28 cellular contexts compared by ENCODE assay signal in genomic region chr10:19801369-19801768, GRCh38.
"Had no signal": no experiment of that assay in that cellular context is flagged by ENCODE, and none has a peak within 500 bp of the region (broad histone marks: within the 10 kb centered on the region; RNA-seq: fewer than 3 reads in every experiment).

No MANE protein-coding gene starts in this region.

- ATAC-seq: stimulated activated effector memory CD8-positive, alpha-beta T cell treated with anti-CD3 and anti-CD28 coated beads, Interleukin-12 subunit alpha, Interleukin-12 subunit beta, amount 100 ng/mL, for 72 hours; stimulated activated memory B cell treated with anti-CD40 and anti-IgM and Interleukin-4, amounts not matched to agents 10 μg/mL and 1 μg/mL and 100 μg/mL, for 72 hours; stimulated activated naive B cell treated with anti-CD40 and anti-IgM and Interleukin-4, amounts not matched to agents 10 μg/mL and 1 μg/mL and 100 μg/mL, for 72 hours; stimulated activated naive CD8-positive, alpha-beta T cell treated with anti-CD3 and anti-CD28 coated beads, Interleukin-15, amount 100 ng/mL, for 72 hours; stimulated activated naive CD8-positive, alpha-beta T cell treated with anti-CD3 and anti-CD28 coated beads, Interleukin-15, Interleukin-2, amounts not matched to agents 100 U/mL and 50 U/mL, for 24 hours; upper lobe of right lung had no signal

- H3K4me3 ChIP-seq: stomach, suprapubic skin, testis, thoracic aorta, thyroid gland, tibial artery, tibial nerve, transverse colon, upper lobe of left lung, upper lobe of right lung, uterus, vagina had no signal

- H3K36me3 ChIP-seq: stomach, suprapubic skin, thoracic aorta, thyroid gland, tibial artery, transverse colon, upper lobe of left lung, upper lobe of right lung, uterus, vagina had no signal

- H3K27me3 Mint-ChIP-seq: stimulated activated memory B cell treated with anti-CD40 and anti-IgM and Interleukin-4, amounts not matched to agents 10 μg/mL and 1 μg/mL and 100 μg/mL, for 72 hours; stimulated activated naive B cell treated with anti-CD40 and anti-IgM and Interleukin-4, amounts not matched to agents 10 μg/mL and 1 μg/mL and 100 μg/mL, for 72 hours; stimulated activated naive CD8-positive, alpha-beta T cell treated with anti-CD3 and anti-CD28 coated beads, Interleukin-15, amount 100 ng/mL, for 72 hours; stimulated activated naive CD8-positive, alpha-beta T cell treated with anti-CD3 and anti-CD28 coated beads, Interleukin-15, Interleukin-2, amounts not matched to agents 100 ng/mL and 50 ng/mL, for 24 hours; type B pancreatic cell had no signal

- H3K9me3 ChIP-seq: suprapubic skin, testis, thoracic aorta, thyroid gland, tibial artery, transverse colon, upper lobe of left lung, upper lobe of right lung, uterus, vagina had no signal

- H3K4me1 ChIP-seq: stomach, suprapubic skin, testis, thyroid gland, tibial artery, tibial nerve, transverse colon, upper lobe of left lung, upper lobe of right lung, uterus, vagina had no signal

- H3K4me3 Mint-ChIP-seq: stimulated activated effector memory CD8-positive, alpha-beta T cell treated with anti-CD3 and anti-CD28 coated beads, Interleukin-12 subunit alpha, Interleukin-12 subunit beta, amount 100 ng/mL, for 72 hours; stimulated activated memory B cell treated with anti-CD40 and anti-IgM and Interleukin-4, amounts not matched to agents 10 μg/mL and 1 μg/mL and 100 μg/mL, for 72 hours; stimulated activated naive B cell treated with anti-CD40 and anti-IgM and Interleukin-4, amounts not matched to agents 10 μg/mL and 1 μg/mL and 100 μg/mL, for 72 hours; stimulated activated naive CD8-positive, alpha-beta T cell treated with anti-CD3 and anti-CD28 coated beads, Interleukin-15, amount 100 ng/mL, for 72 hours; stimulated activated naive CD8-positive, alpha-beta T cell treated with anti-CD3 and anti-CD28 coated beads, Interleukin-15, Interleukin-2, amounts not matched to agents 100 ng/mL and 50 ng/mL, for 24 hours; type B pancreatic cell had no signal

- H3K4me1 Mint-ChIP-seq: stimulated activated effector memory CD8-positive, alpha-beta T cell treated with anti-CD3 and anti-CD28 coated beads, Interleukin-12 subunit alpha, Interleukin-12 subunit beta, amount 100 ng/mL, for 72 hours; stimulated activated memory B cell treated with anti-CD40 and anti-IgM and Interleukin-4, amounts not matched to agents 10 μg/mL and 1 μg/mL and 100 μg/mL, for 72 hours; stimulated activated naive B cell treated with anti-CD40 and anti-IgM and Interleukin-4, amounts not matched to agents 10 μg/mL and 1 μg/mL and 100 μg/mL, for 72 hours; stimulated activated naive CD8-positive, alpha-beta T cell treated with anti-CD3 and anti-CD28 coated beads, Interleukin-15, amount 100 ng/mL, for 72 hours had no signal

- H3K27ac ChIP-seq: stomach, suprapubic skin, testis, thoracic aorta, thyroid gland, tibial artery, tibial nerve, transverse colon, upper lobe of left lung, upper lobe of right lung, uterus, vagina had no signal

- H3K27me3 ChIP-seq: stomach, suprapubic skin, testis, thyroid gland, tibial artery, tibial nerve, transverse colon, upper lobe of left lung, upper lobe of right lung, uterus, vagina had no signal

- H3K27ac Mint-ChIP-seq: stimulated activated effector memory CD8-positive, alpha-beta T cell treated with anti-CD3 and anti-CD28 coated beads, Interleukin-12 subunit alpha, Interleukin-12 subunit beta, amount 100 ng/mL, for 72 hours; stimulated activated memory B cell treated with anti-CD40 and anti-IgM and Interleukin-4, amounts not matched to agents 10 μg/mL and 1 μg/mL and 100 μg/mL, for 72 hours; stimulated activated naive B cell treated with anti-CD40 and anti-IgM and Interleukin-4, amounts not matched to agents 10 μg/mL and 1 μg/mL and 100 μg/mL, for 72 hours; stimulated activated naive CD8-positive, alpha-beta T cell treated with anti-CD3 and anti-CD28 coated beads, Interleukin-15, amount 100 ng/mL, for 72 hours; stimulated activated naive CD8-positive, alpha-beta T cell treated with anti-CD3 and anti-CD28 coated beads, Interleukin-15, Interleukin-2, amounts not matched to agents 100 ng/mL and 50 ng/mL, for 24 hours; type B pancreatic cell had no signal

- H3K36me3 Mint-ChIP-seq: stimulated activated effector memory CD8-positive, alpha-beta T cell treated with anti-CD3 and anti-CD28 coated beads, Interleukin-12 subunit alpha, Interleukin-12 subunit beta, amount 100 ng/mL, for 72 hours; stimulated activated memory B cell treated with anti-CD40 and anti-IgM and Interleukin-4, amounts not matched to agents 10 μg/mL and 1 μg/mL and 100 μg/mL, for 72 hours; type B pancreatic cell had no signal

- DNase-seq: stimulated activated CD4-positive, alpha-beta T cell treated with anti-CD3 and anti-CD28 coated beads, Interleukin-2, amount 100 ng/mL, for 48 hours; stimulated activated CD4-positive, alpha-beta T cell treated with anti-CD3 and anti-CD28 coated beads, Interleukin-4, amount 100 ng/mL, for 1 hour; stimulated activated CD4-positive, alpha-beta T cell treated with anti-CD3 and anti-CD28 coated beads, Interleukin-4, amount 100 ng/mL, for 24 hours; stimulated activated CD4-positive, alpha-beta T cell treated with anti-CD3 and anti-CD28 coated beads, Interleukin-4, amount 100 ng/mL, for 4 hours; stimulated activated CD8-positive, alpha-beta memory T cell treated with anti-CD3 and anti-CD28 coated beads, Interleukin-4, amount 100 ng/mL, for 48 hours; stimulated activated naive B cell treated with anti-CD40 and anti-IgM and Interleukin-4, amounts not matched to agents 10 μg/mL and 1 μg/mL and 100 μg/mL, for 72 hours; stimulated activated naive CD4-positive, alpha-beta T cell; stimulated activated naive CD4-positive, alpha-beta T cell treated with Interleukin-2 at 50 U/mL for 16 hours; stimulated activated naive CD8-positive, alpha-beta T cell treated with anti-CD3 and anti-CD28 coated beads, Interleukin-15, amount 100 ng/mL, for 72 hours; stimulated activated naive CD8-positive, alpha-beta T cell treated with anti-CD3 and anti-CD28 coated beads, Interleukin-15, Interleukin-2, amounts not matched to agents 100 U/mL and 50 U/mL, for 24 hours; stomach; substantia nigra; testis; thyroid gland; tibial artery; transverse colon; trophoblast cell; upper lobe of left lung; upper lobe of right lung; uterus had no signal
